8 cellular contexts compared by ENCODE assay signal in the genomic region with DNA sequence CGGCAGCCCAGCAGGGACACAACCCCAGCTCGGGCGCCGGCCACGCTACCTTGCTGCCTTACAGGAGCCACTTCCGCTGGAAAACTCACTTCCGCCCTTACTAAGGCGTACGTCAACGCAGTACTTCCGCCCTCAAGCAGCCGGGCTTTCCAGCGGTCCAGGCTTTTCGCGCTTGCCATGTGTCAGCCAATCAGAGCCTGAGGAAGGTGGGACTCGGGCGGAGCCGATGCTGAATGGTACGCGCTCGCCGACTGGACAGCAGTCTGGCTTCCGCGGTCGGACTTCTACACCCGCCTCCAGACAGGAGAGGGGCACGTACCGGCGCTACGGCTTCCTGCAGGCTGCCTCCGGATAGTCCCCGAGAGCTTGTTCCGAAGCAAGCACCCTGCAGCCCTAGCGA. TPM values are rescaled to one million over a fixed set of nuclear protein-coding genes. Genes with fewer than 3 reads are reported as not detected.
DNase-seq lines count a peak whose midpoint lies in the region; ATAC-seq, FAIRE-seq and TF ChIP-seq lines count a peak whose summit lies in the region.
"Not testable (repeated sequence)": the region's sequence is repeated elsewhere in the genome, so short reads cannot be mapped to it uniquely, and the experiment has no call there.

Gene BOLA2B (minus strand): TSS at position 52 of the 400 bp plus-strand sequence. CDS start 71 bp downstream, outside the sequence.
Gene SLX1A (plus strand): TSS at position 261 of the 400 bp plus-strand sequence. CDS start 210 bp downstream, outside the sequence.

- H3K56ac ChIP-seq in H1 (replicated peaks; ENCODE audit: insufficient read length, low read depth, low read length) = not testable (repeated sequence)

- not testable (repeated sequence) for H3K27ac ChIP-seq in H1 (ENCODE audit: low read depth, low read length)

- POLR2A ChIA-PET in activated CD4-positive, alpha-beta T cell treated with anti-CD3 and anti-CD28 coated beads for 36 hours (lab: Charles Lee); H1 (lab: Charles Lee; ENCODE audit: partially characterized antibody): not testable (repeated sequence)

- H2AFZ ChIP-seq in H1 (ENCODE audit: low read length) = not testable (repeated sequence)

- WGBS in H1 (ENCODE audit: extremely low coverage in 1 of 2, insufficient coverage in 1 of 2, insufficient read length in 1 of 2, insufficient replicate concordance in 2 of 2, low coverage in 1 of 2, low lambda C conversion rate in 2 of 2, missing lambda C conversion rate in 1 of 2), 2 experiments = no CpG with 5 or more reads among the region's 34 CpGs

- H3K9ac ChIP-seq in H1 (replicated peaks in 1 of 4; ENCODE audit: extremely low read depth in 1 of 4, low read depth in 3 of 4, low read length in 3 of 4) = not testable (repeated sequence)

- not testable (repeated sequence) for DNase-seq in AG10803 (ENCODE audit: low read depth); HT-29 (ENCODE audit: low spot score); activated CD4-positive, alpha-beta T cell treated with anti-CD3 and anti-CD28 coated beads for 36 hours; H1 (ENCODE audit: low read depth in 1 of 2, low spot score in 2 of 2); left lobe of liver (ENCODE audit: low spot score); sciatic nerve (ENCODE audit: low spot score)

- not testable (repeated sequence) for H4K8ac ChIP-seq in H1 (ENCODE audit: extremely low read depth, insufficient read depth, low read length)

- H3K23me2 ChIP-seq in H1 (ENCODE audit: low read depth, low read length) = not testable (repeated sequence)

- H3K4me1 ChIP-seq in H1 (replicated peaks in 1 of 4; ENCODE audit: control insufficient read depth in 3 of 4, insufficient read depth in 4 of 4, low read length in 3 of 4) = not testable (repeated sequence)

- not testable (repeated sequence) for H4K20me1 ChIP-seq in H1 (replicated peaks in 1 of 2; ENCODE audit: control insufficient read depth in 1 of 2, insufficient read depth in 2 of 2, low read length in 2 of 2)

- not testable (repeated sequence) for TF ChIP-seq RAD21 in H1 (IDR thresholded peaks at IDR 0.05 in 1 of 2, conservative IDR thresholded peaks at IDR 0.05 in 1 of 2; ENCODE audit: low read depth in 2 of 2, low read length in 2 of 2)

- not testable (repeated sequence) for H3K9me3 ChIP-seq in H1 (ENCODE audit: insufficient read depth in 2 of 2, low read depth in 1 of 2, low read length in 1 of 2)

- H4K5ac ChIP-seq in H1 (ENCODE audit: insufficient read length, low read depth, low read length) = not testable (repeated sequence)

- intact Hi-C loops in activated CD4-positive, alpha-beta T cell treated with anti-CD3 and anti-CD28 coated beads for 36 hours (cut with DNase I, micrococcal nuclease); sciatic nerve (cut with DNase I): not testable (repeated sequence)

- H3K79me1 ChIP-seq in H1 (ENCODE audit: low read depth, low read length) = not testable (repeated sequence)

- peak; percentile 91 for ATAC-seq in GM19025 (IDR thresholded peaks at IDR 0.05; ENCODE audit: low read depth, unreplicated experiment)
- ATAC-seq in HG02642 (IDR thresholded peaks at IDR 0.05; ENCODE audit: poor library complexity, unreplicated experiment) = peak; percentile 88
- peak; percentile 88 for ATAC-seq in activated CD4-positive, alpha-beta T cell treated with anti-CD3 and anti-CD28 coated beads for 36 hours
- peak; percentile 86 for ATAC-seq in left lobe of liver
- ATAC-seq in sciatic nerve = peak; percentile 99

- H3K9me3 Mint-ChIP-seq in activated CD4-positive, alpha-beta T cell treated with anti-CD3 and anti-CD28 coated beads for 36 hours (ENCODE audit: low read depth) = not testable (repeated sequence)

- H3K36me3 Mint-ChIP-seq in activated CD4-positive, alpha-beta T cell treated with anti-CD3 and anti-CD28 coated beads for 36 hours (ENCODE audit: low read depth) = not testable (repeated sequence)

- not testable (repeated sequence) for H3K14ac ChIP-seq in H1 (ENCODE audit: insufficient read length)

- not testable (repeated sequence) for H2AK5ac ChIP-seq in H1 (ENCODE audit: low read depth, low read length)

- H2BK5ac ChIP-seq in H1 (ENCODE audit: low read depth, low read length) = not testable (repeated sequence)

- not testable (repeated sequence) for H2BK20ac ChIP-seq in H1 (ENCODE audit: low read length)

- not testable (repeated sequence) for H3K4me1 Mint-ChIP-seq in activated CD4-positive, alpha-beta T cell treated with anti-CD3 and anti-CD28 coated beads for 36 hours

- not testable (repeated sequence) for H3K36me3 ChIP-seq in H1 (ENCODE audit: control insufficient read depth in 2 of 4, insufficient read depth in 4 of 4, low read length in 3 of 4)

- not testable (repeated sequence) for H3K27me3 Mint-ChIP-seq in activated CD4-positive, alpha-beta T cell treated with anti-CD3 and anti-CD28 coated beads for 36 hours

- H2BK15ac ChIP-seq in H1 (ENCODE audit: low read length) = not testable (repeated sequence)

- peak; percentile 79 for FAIRE-seq in H1 (lab: Jason Lieb, UNC)

- not testable (repeated sequence) for TF ChIP-seq POLR2A in H1 (IDR thresholded peaks at IDR 0.05; ENCODE audit: control extremely low read depth in 1 of 2, low read depth in 2 of 2, low read length in 2 of 2)

- CTCF ChIA-PET in activated CD4-positive, alpha-beta T cell treated with anti-CD3 and anti-CD28 coated beads for 36 hours (lab: Charles Lee); H1 (lab: Charles Lee; ENCODE audit: partially characterized antibody): not testable (repeated sequence)

- not testable (repeated sequence) for TF ChIP-seq EP300 in H1 (IDR thresholded peaks at IDR 0.05; ENCODE audit: borderline replicate concordance in 1 of 2, low read depth in 2 of 2, low read length in 2 of 2)

- not testable (repeated sequence) for H3K4ac ChIP-seq in H1 (replicated peaks; ENCODE audit: insufficient read length, low read depth, low read length)

- H4K91ac ChIP-seq in H1 (replicated peaks; ENCODE audit: insufficient read length, low read length) = not testable (repeated sequence)

- H3K27ac Mint-ChIP-seq in activated CD4-positive, alpha-beta T cell treated with anti-CD3 and anti-CD28 coated beads for 36 hours = not testable (repeated sequence)

- H3K4me3 ChIP-seq in AG10803 (ENCODE audit: low read length) (peak within 1 kb of the TSS; percentile 54), H1 (ENCODE audit: extremely low read depth in 1 of 4, insufficient read depth in 2 of 4, low read depth in 3 of 4, low read length in 4 of 4) (peak within 1 kb of the TSS in 3 of 4 experiments; percentile 19 to 50 (median 33); a peak in 5 of 8 replicates)

- not testable (repeated sequence) for H2BK12ac ChIP-seq in H1 (ENCODE audit: low read depth, low read length)

- not testable (repeated sequence) for H3K27me3 ChIP-seq in H1 (replicated peaks in 1 of 4; ENCODE audit: control insufficient read depth in 3 of 4, extremely low read depth in 1 of 4, insufficient read depth in 3 of 4, low read length in 3 of 4)

- H3K4me2 ChIP-seq in H1 (ENCODE audit: insufficient read depth in 1 of 2, low read depth in 2 of 2, low read length in 2 of 2) = peak within 1 kb of the TSS; percentile 44 to 55; a peak in 3 of 4 replicates

- H3K79me2 ChIP-seq in H1 (ENCODE audit: control insufficient read depth in 1 of 2, insufficient read depth in 2 of 2, low read length in 2 of 2) = not testable (repeated sequence)

- not testable (repeated sequence) for H3K4me3 Mint-ChIP-seq in activated CD4-positive, alpha-beta T cell treated with anti-CD3 and anti-CD28 coated beads for 36 hours

- not testable (repeated sequence) for H2BK120ac ChIP-seq in H1 (replicated peaks; ENCODE audit: low read depth, low read length)

- TF ChIP-seq CTCF in AG10803 (conservative IDR thresholded peaks at IDR 0.05; ENCODE audit: low read length); H1 (IDR thresholded peaks at IDR 0.05; ENCODE audit: control extremely low read depth in 1 of 3, insufficient read depth in 1 of 3, low read depth in 1 of 3, low read length in 3 of 3): not testable (repeated sequence)

- not testable (repeated sequence) for H3K18ac ChIP-seq in H1 (ENCODE audit: extremely low read depth, low read length)

- not testable (repeated sequence) for H3K23ac ChIP-seq in H1 (ENCODE audit: insufficient read length)

RNA-seq across cellular contexts. Expression of gene BOLA2B, which starts in this region (rescaled TPM):
- 143 and 216 TPM in 2 replicates for total RNA-seq in HT-29 (2014; rRNA removed; shearing (Covaris generic))
- 100 to 1,000 TPM; 188 to 190 TPM for total RNA-seq in activated CD4-positive, alpha-beta T cell treated with anti-CD3 and anti-CD28 coated beads for 36 hours
- total RNA-seq in H1 (2021; fragmentation: NEBNext Ultra II Directional; extraction: Animal tissue kit (Norgen Biotek cat#: 25700)) = 208 and 211 TPM in 2 replicates
- polyA plus RNA-seq in H1 (2011; rRNA removed) = 872 and 991 TPM in 2 replicates
- polyA plus RNA-seq in H1 (2011; cell fraction: cytosol; rRNA removed) = 876 TPM
- polyA plus RNA-seq in H1 (2011; cell fraction: nucleus; rRNA removed) = 204 TPM
- 167 to 478 TPM (median 304 TPM) in 4 replicates for polyA plus RNA-seq in H1 (2012, experiment 1 of 2)
- polyA plus RNA-seq in H1 (2012, experiment 2 of 2) = 1,048 TPM
- polyA plus RNA-seq in H1 (2013, experiment 1 of 2) = 617 TPM
- polyA plus RNA-seq in H1 (2013, experiment 2 of 2) = 657 TPM
- 48.6 and 53.1 TPM in 2 replicates for polyA minus RNA-seq in H1 (2011; rRNA and poly(A)+ RNA removed)
- 121 TPM for polyA minus RNA-seq in H1 (2011; cell fraction: cytosol; rRNA and poly(A)+ RNA removed)
- polyA minus RNA-seq in H1 (2011; cell fraction: nucleus; rRNA and poly(A)+ RNA removed) = 106 TPM
- total RNA-seq in left lobe of liver (21.7 TPM), sciatic nerve (26.9 TPM)

RNA-seq across cellular contexts. Expression of gene SLX1A, which starts in this region (rescaled TPM):
- 81.6 and 97.9 TPM in 2 replicates for total RNA-seq in HT-29 (2014; rRNA removed; shearing (Covaris generic))
- 10 to 100 TPM; 24.4 to 99.3 TPM for total RNA-seq in activated CD4-positive, alpha-beta T cell treated with anti-CD3 and anti-CD28 coated beads for 36 hours
- 18.2 and 36.9 TPM in 2 replicates for total RNA-seq in H1 (2021; fragmentation: NEBNext Ultra II Directional; extraction: Animal tissue kit (Norgen Biotek cat#: 25700))
- polyA plus RNA-seq in H1 (2011; rRNA removed) = 4.7 and 7.3 TPM in 2 replicates
- 10.8 TPM for polyA plus RNA-seq in H1 (2011; cell fraction: cytosol; rRNA removed)
- polyA plus RNA-seq in H1 (2011; cell fraction: nucleus; rRNA removed) = 33.5 TPM
- polyA plus RNA-seq in H1 (2012, experiment 1 of 2) = 54.4 to 87.1 TPM (median 77.8 TPM) in 4 replicates
- 56.5 TPM for polyA plus RNA-seq in H1 (2012, experiment 2 of 2)
- polyA plus RNA-seq in H1 (2013, experiment 1 of 2) = 24.3 TPM
- polyA plus RNA-seq in H1 (2013, experiment 2 of 2) = 24.1 TPM
- polyA minus RNA-seq in H1 (2011; rRNA and poly(A)+ RNA removed) = 2.2 and 3.2 TPM in 2 replicates
- polyA minus RNA-seq in H1 (2011; cell fraction: cytosol; rRNA and poly(A)+ RNA removed) = 15.7 TPM
- 12.9 TPM for polyA minus RNA-seq in H1 (2011; cell fraction: nucleus; rRNA and poly(A)+ RNA removed)
- total RNA-seq in left lobe of liver (77.1 TPM), sciatic nerve (18.5 TPM)
